8 cellular contexts compared by ENCODE assay signal in genomic region chr1:156119503-156120209, GRCh38. TPM values are rescaled to one million over a fixed set of nuclear protein-coding genes. Genes with fewer than 3 reads are reported as not detected.
DNase-seq lines count a peak whose midpoint lies in the region; ATAC-seq and TF ChIP-seq lines count a peak whose summit lies in the region.

No MANE protein-coding gene starts in this region.

- TF ChIP-seq POLR2A in suprapubic skin (IDR thresholded peaks at IDR 0.05), result no peak

- in situ Hi-C loops in KBM-7 (cut with MboI; ENCODE audit: low pct_unique_long_range_greater_than_20kb, low sequenced_read_pairs), result no loop called here

- H3K9me3 ChIP-seq in right cardiac atrium (ENCODE audit: control insufficient read depth, low read length) (no peaks in the 10 kb centered on the region), suprapubic skin (no peaks in the 10 kb centered on the region)

- peak overlapping the region; percentile 92 for H3K27ac ChIP-seq in right cardiac atrium (ENCODE audit: low read length)
- peak overlapping the region; percentile 100 for H3K27ac ChIP-seq in suprapubic skin

- H3K4me1 ChIP-seq in right cardiac atrium (ENCODE audit: control insufficient read depth, insufficient read depth, low read length), result peaks cover 36% of the 10 kb centered on the region
- H3K4me1 ChIP-seq in suprapubic skin, result peaks cover 76% of the 10 kb centered on the region

- no peak for ATAC-seq in activated T-cell treated with anti-CD3 and anti-CD28 coated beads, Interleukin-2, amount 50 U/mL, for 72 hours (replicated peaks in 1 of 2)
- ATAC-seq in right cardiac atrium (peak in 1 of 2 donors; percentile 5), GM18520 (IDR thresholded peaks at IDR 0.05; ENCODE audit: unreplicated experiment) (no peak)

- no peak overlapping the region for H3K27ac Mint-ChIP-seq in activated T-cell treated with anti-CD3 and anti-CD28 coated beads, Interleukin-2, amount 50 U/mL, for 72 hours

- no peaks in the 10 kb centered on the region for H3K9me3 Mint-ChIP-seq in activated T-cell treated with anti-CD3 and anti-CD28 coated beads, Interleukin-2, amount 50 U/mL, for 72 hours

- peaks cover 76% of the 10 kb centered on the region for H3K4me1 Mint-ChIP-seq in activated T-cell treated with anti-CD3 and anti-CD28 coated beads, Interleukin-2, amount 50 U/mL, for 72 hours (ENCODE audit: low read depth)

- peaks cover 9 to 17% of the 10 kb centered on the region in 2 donors for H3K36me3 Mint-ChIP-seq in activated T-cell treated with anti-CD3 and anti-CD28 coated beads, Interleukin-2, amount 50 U/mL, for 72 hours (ENCODE audit: insufficient read depth in 2 of 2)

- TF ChIP-seq EP300 in suprapubic skin (IDR thresholded peaks at IDR 0.05), result no peak

- intact Hi-C loops in right cardiac atrium (cut with DNase I), result no loop called here

- peak overlapping the region; percentile 55 for H3K4me3 Mint-ChIP-seq in activated T-cell treated with anti-CD3 and anti-CD28 coated beads, Interleukin-2, amount 50 U/mL, for 72 hours

- peak; percentile 65 for DNase-seq in AG08395 (ENCODE audit: low spot score)
- DNase-seq in KBM-7, result peak; percentile 65
- DNase-seq in activated T-cell treated with anti-CD3 and anti-CD28 coated beads, Interleukin-2, amount 50 U/mL, for 72 hours, result no peak
- peak; percentile 64 to 77 (median 73) for DNase-seq in right cardiac atrium
- DNase-seq in suprapubic skin (ENCODE audit: low spot score in 2 of 2), result no peak
- DNase-seq in mucosa of gallbladder (ENCODE audit: low spot score), result no peak
- DNase-seq in NK-92 treated with Interleukin-12 subunit alpha and Interleukin-12 subunit beta, amount 100 ng/mL, for 24 hours (lab: John Stamatoyannopoulos, UW), result no peak

- no peaks in the 10 kb centered on the region for H3K36me3 ChIP-seq in suprapubic skin

- no peak for TF ChIP-seq CTCF in suprapubic skin (IDR thresholded peaks at IDR 0.05)

- 48% methylated on average over 3 of the region's 3 CpGs for WGBS in right cardiac atrium
- 0% methylated on average over 3 of the region's 3 CpGs for WGBS in suprapubic skin

- peaks cover 23% of the 10 kb centered on the region for H3K27me3 Mint-ChIP-seq in activated T-cell treated with anti-CD3 and anti-CD28 coated beads, Interleukin-2, amount 50 U/mL, for 72 hours (ENCODE audit: low read depth)

- peak overlapping the region; percentile 13 for H3K4me3 ChIP-seq in right cardiac atrium (ENCODE audit: low read length)
- H3K4me3 ChIP-seq in suprapubic skin, result peak overlapping the region; percentile 100

- H3K27me3 ChIP-seq in right cardiac atrium (ENCODE audit: control insufficient read depth, insufficient read depth) (no peaks in the 10 kb centered on the region), suprapubic skin (no peaks in the 10 kb centered on the region)

RNA-seq across cellular contexts. Expression of gene LMNA, which starts 5.1 kb away (rescaled TPM):
- 100 to 1,000 TPM; 125 to 159 TPM for total RNA-seq in activated T-cell treated with anti-CD3 and anti-CD28 coated beads, Interleukin-2, amount 50 U/mL, for 72 hours
- total RNA-seq in right cardiac atrium (100 to 1,000 TPM; 238 to 451 (median 281) TPM), suprapubic skin (100 to 1,000 TPM; 574 to 977 (median 714) TPM), mucosa of gallbladder (293 TPM)
- 247 TPM for polyA plus RNA-seq in right cardiac atrium

RNA-seq across cellular contexts. Expression of gene SEMA4A, which starts 33.7 kb away (rescaled TPM):
- total RNA-seq in activated T-cell treated with anti-CD3 and anti-CD28 coated beads, Interleukin-2, amount 50 U/mL, for 72 hours, result 10 to 100 TPM; 63.7 to 80.3 TPM
- 1 to 10 TPM; 2.3 to 3.4 (median 2.7) TPM for total RNA-seq in right cardiac atrium
- polyA plus RNA-seq in right cardiac atrium, result 3.7 TPM
- total RNA-seq in suprapubic skin, result 10 to 100 TPM; 43.8 to 61.2 (median 50.2) TPM
- total RNA-seq in mucosa of gallbladder, result 24.4 TPM

RNA-seq across cellular contexts. Expression of gene MEX3A, which starts 37.4 kb away (rescaled TPM):
- under 1 TPM; 0.31 to 0.97 TPM for total RNA-seq in activated T-cell treated with anti-CD3 and anti-CD28 coated beads, Interleukin-2, amount 50 U/mL, for 72 hours
- total RNA-seq in right cardiac atrium (under 1 TPM; 0.17 to 0.33 (median 0.19) TPM), suprapubic skin (1 to 10 TPM in 2 of 4 donors, under 1 TPM in 2; 0.42 to 2.7 (median 1.0) TPM), mucosa of gallbladder (1.4 TPM)
- polyA plus RNA-seq in right cardiac atrium, result 0.25 TPM

RNA-seq across cellular contexts. Expression of gene RAB25, which starts 58.7 kb away (rescaled TPM):
- under 1 TPM; 0.53 to 0.95 TPM for total RNA-seq in activated T-cell treated with anti-CD3 and anti-CD28 coated beads, Interleukin-2, amount 50 U/mL, for 72 hours
- total RNA-seq in right cardiac atrium (not detected), suprapubic skin (100 to 1,000 TPM; 150 to 284 (median 205) TPM), mucosa of gallbladder (103 TPM)
- 0.07 TPM for polyA plus RNA-seq in right cardiac atrium

Comparison
In these comparisons a context has a peak if more than half of its experiments do, and no peak if none do; other contexts are left out.
1. DNase-seq: peak in AG08395 (single experiment), KBM-7 (single experiment) and right cardiac atrium (3 of 3); none in activated T-cell treated with anti-CD3 and anti-CD28 coated beads, Interleukin-2, amount 50 U/mL, for 72 hours (0 of 2), suprapubic skin (0 of 2), mucosa of gallbladder (single experiment) and NK-92 treated with Interleukin-12 subunit alpha and Interleukin-12 subunit beta, amount 100 ng/mL, for 24 hours (single experiment).